ENCODE assay signal across 9 cellular contexts in genomic region chr17:41689497-41690299, GRCh38. TPM values are rescaled to one million over a fixed set of nuclear protein-coding genes. Genes with fewer than 3 reads are reported as not detected.
DNase-seq lines count a peak whose midpoint lies in the region; ATAC-seq, FAIRE-seq and TF ChIP-seq lines count a peak whose summit lies in the region.
"Had no signal": no experiment of that assay in that cellular context is flagged by ENCODE, and none has a peak within 500 bp of the region (broad histone marks: within the 10 kb centered on the region; RNA-seq: fewer than 3 reads in every experiment).

No MANE protein-coding gene starts in this region.

- peaks cover 0 to 7% (median 4%) of the 10 kb centered on the region in 7 donors for H3K9me3 Mint-ChIP-seq in CD14-positive monocyte

- TF ChIP-seq RAD21 in HCT116 (IDR thresholded peaks at IDR 0.05; ENCODE audit: low read depth) (no peak), GM12878 (IDR thresholded peaks at IDR 0.05; ENCODE audit: insufficient read depth, low read depth, low read length) (no peak)

- H3K4me3 ChIP-seq in HCT116 (replicated peaks in 1 of 2; ENCODE audit: low read depth in 1 of 2, low read length in 2 of 2) = peak overlapping the region; percentile 72 to 93
- H3K4me3 ChIP-seq in GM12878 = peak overlapping the region; percentile 87
- H3K4me3 ChIP-seq in keratinocyte (ENCODE audit: control insufficient read depth in 2 of 3, extremely low read depth in 1 of 3, insufficient read depth in 2 of 3, low read depth in 1 of 3, low read length in 3 of 3) = peak overlapping the region; percentile 67 to 99 (median 77)

- intact Hi-C loops in CD14-positive monocyte (cut with micrococcal nuclease) = no loop called here
- intact Hi-C loops in HCT116 (cut with micrococcal nuclease) = no loop called here
- intact Hi-C loops in GM12878 (cut with micrococcal nuclease; ENCODE audit: unreplicated experiment) = loop anchor here (2.0 kb wide), 1 partner anchor 23 kb away; no protein-coding TSS in a partner anchor

- H3K27me3 ChIP-seq in HCT116 (ENCODE audit: insufficient read depth, low read length) = no peaks in the 10 kb centered on the region
- H3K27me3 ChIP-seq in GM12878 (replicated peaks in 1 of 2; ENCODE audit: control insufficient read depth in 2 of 2, insufficient read depth in 2 of 2, low read length in 1 of 2) = no peaks in the 10 kb centered on the region
- H3K27me3 ChIP-seq in keratinocyte (ENCODE audit: control insufficient read depth, extremely low read depth, insufficient read depth, low read length) = no peaks in the 10 kb centered on the region

- H3K36me3 ChIP-seq in HCT116 (ENCODE audit: control insufficient read depth in 1 of 2, insufficient read depth in 2 of 2, low read length in 2 of 2) = peaks cover 30 to 41% of the 10 kb centered on the region in 2 experiments
- peaks cover 19 to 35% of the 10 kb centered on the region in 2 experiments for H3K36me3 ChIP-seq in GM12878 (ENCODE audit: control insufficient read depth in 2 of 2, insufficient read depth in 2 of 2, low read length in 1 of 2)
- H3K36me3 ChIP-seq in keratinocyte (ENCODE audit: control insufficient read depth in 2 of 2, extremely low read depth in 1 of 2, insufficient read depth in 2 of 2, low read length in 2 of 2) = peaks cover 24 to 29% of the 10 kb centered on the region in 2 experiments

- peak overlapping the region; percentile 85 for H3K4me2 ChIP-seq in HCT116 (ENCODE audit: low read length)
- H3K4me2 ChIP-seq in GM12878 (ENCODE audit: control insufficient read depth, insufficient read depth) = peak overlapping the region; percentile 90
- H3K4me2 ChIP-seq in keratinocyte (ENCODE audit: control insufficient read depth, extremely low read depth, insufficient read depth, low read depth, low read length) = peak overlapping the region; percentile 94

- peaks cover 2 to 18% (median 2%) of the 10 kb centered on the region in 3 donors for H3K27me3 Mint-ChIP-seq in CD14-positive monocyte (ENCODE audit: low read depth in 3 of 3)

- H3K9me1 ChIP-seq in keratinocyte (ENCODE audit: control insufficient read depth, extremely low read depth, insufficient read depth, low read length) = no peaks in the 10 kb centered on the region

- SMC1A ChIA-PET in GM12878 (lab: Charles Lee; ENCODE audit: uncharacterized antibody, unreplicated experiment) = interaction anchor here (3.3 to 5.7 kb wide), 3 partner anchors 11 to 24 kb away, joined by 27 to 122 read pairs (median 76); no protein-coding TSS in a partner anchor

- TSS peak; percentile 56 for BruUV-seq in HCT116 (replicated peaks; lab: Mats Ljungman, UMichigan)
- BruUV-seq in GM12878 (replicated peaks; lab: Mats Ljungman, UMichigan) = no TSS peak

- H3K79me2 ChIP-seq in HCT116 (ENCODE audit: insufficient read depth, low read length) = peaks cover 28% of the 10 kb centered on the region
- peaks cover 28% of the 10 kb centered on the region for H3K79me2 ChIP-seq in GM12878 (ENCODE audit: control insufficient read depth, insufficient read depth, low read length)
- H3K79me2 ChIP-seq in keratinocyte (ENCODE audit: control insufficient read depth, insufficient read depth, low read length) = peaks cover 20% of the 10 kb centered on the region

- H3K9me3 ChIP-seq in HCT116 (ENCODE audit: control insufficient read depth in 1 of 2, insufficient read depth in 1 of 2, low read depth in 1 of 2, low read length in 2 of 2) = no peaks in the 10 kb centered on the region
- no peaks in the 10 kb centered on the region; the same call in 2 of the 3 replicates for H3K9me3 ChIP-seq in GM12878 (replicated peaks; ENCODE audit: control insufficient read depth, insufficient read depth, low read length)
- H3K9me3 ChIP-seq in keratinocyte (ENCODE audit: control insufficient read depth, low read depth, low read length) = no peaks in the 10 kb centered on the region

- peak overlapping the region; percentile 93 for H3K4me3 Mint-ChIP-seq in CD14-positive monocyte

- H3K9ac ChIP-seq in HCT116 (ENCODE audit: low read length) (peak overlapping the region; percentile 99), GM12878 (ENCODE audit: control insufficient read depth, insufficient read depth, low read length) (peak overlapping the region; percentile 100), keratinocyte (ENCODE audit: control insufficient read depth, extremely low read depth, insufficient read depth, low read length) (peak overlapping the region; percentile 99)

- DNase-seq in CD14-positive monocyte (ENCODE audit: low spot score) (no peak), HCT116 (ENCODE audit: low read depth, low spot score) (no peak), RPMI8226 (peak; percentile 76), GM12878 (ENCODE audit: low read depth, low spot score) (no peak), keratinocyte (ENCODE audit: low read depth, low spot score) (no peak), iPS-NIHi7 (ENCODE audit: extremely low spot score) (no peak)
- DNase-seq in stimulated activated CD4-positive, alpha-beta T cell treated with anti-CD3 and anti-CD28 coated beads, Interleukin-1b, Interleukin-23, amount 100 ng/mL, for 48 hours = peak; percentile 47

- peaks cover 45 to 57% of the 10 kb centered on the region in 2 donors for H3K36me3 Mint-ChIP-seq in CD14-positive monocyte

- under 1% methylated on average over 27 of the region's 27 CpGs for WGBS in GM12878 (ENCODE audit: insufficient coverage, insufficient replicate concordance, low lambda C conversion rate, missing lambda C conversion rate)

- H2AFZ ChIP-seq in HCT116 (ENCODE audit: low read depth, low read length, poor library complexity, severe bottlenecking) = no peak overlapping the region
- no peak overlapping the region for H2AFZ ChIP-seq in GM12878 (ENCODE audit: control insufficient read depth, low read depth, low read length)
- H2AFZ ChIP-seq in keratinocyte (ENCODE audit: control insufficient read depth, low read length) = no peak overlapping the region

- RAD21 ChIA-PET in HCT116 (lab: Charles Lee; ENCODE audit: low non-redundant PET in 1 of 2, low total read pairs in 2 of 2, uncharacterized antibody in 2 of 2, unreplicated experiment in 2 of 2) = interaction anchor here in 1 of 2 experiments (0.5 kb wide), 1 partner anchor 10 kb away, joined by 3 read pairs; no protein-coding TSS in a partner anchor
- RAD21 ChIA-PET in GM12878 (lab: Charles Lee; ENCODE audit: unreplicated experiment) = interaction anchor here (0.7 to 5.7 kb wide), 8 partner anchors 11 to 1128 kb away, joined by 3 to 117 read pairs (median 4); partner anchors contain the start of gene KLHL11

- no peak for TF ChIP-seq EP300 in GM12878 (IDR thresholded peaks at IDR 0.05; ENCODE audit: borderline replicate concordance in 1 of 2, control insufficient read depth in 1 of 2, low read depth in 2 of 2, low read length in 2 of 2)

- H4K20me1 ChIP-seq in HCT116 (ENCODE audit: insufficient read depth) (peaks cover 21% of the 10 kb centered on the region), GM12878 (ENCODE audit: control insufficient read depth, insufficient read depth) (peaks cover 18% of the 10 kb centered on the region), keratinocyte (ENCODE audit: control insufficient read depth, extremely low read depth, insufficient read depth, low read length) (peaks cover 26% of the 10 kb centered on the region)

- ATAC-seq in HCT116 (no peak), GM12878 (no peak), HG02884 (IDR thresholded peaks at IDR 0.05; ENCODE audit: unreplicated experiment) (no peak)

- H3K27ac ChIP-seq in HCT116 (ENCODE audit: low read depth, low read length) (peak overlapping the region; percentile 97), GM12878 (ENCODE audit: control insufficient read depth, insufficient read depth) (peak overlapping the region; percentile 100), keratinocyte (ENCODE audit: control insufficient read depth, insufficient read depth, low read length) (peak overlapping the region; percentile 98)

- POLR2A ChIA-PET in HCT116 (lab: Charles Lee) = interaction anchor here (0.6 to 4.1 kb wide), 32 partner anchors 11 to 1086 kb away, joined by 3 to 112 read pairs (median 5); partner anchors contain the start of genes JUP, KRT19 and P3H4
- POLR2A ChIA-PET in GM12878 (lab: Charles Lee) = interaction anchor here (0.7 to 4.8 kb wide), 6 partner anchors 12 to 871 kb away, joined by 3 to 177 read pairs (median 3); partner anchors contain the start of genes JUP and ODAD4

- FAIRE-seq in GM12878 (lab: Jason Lieb, UNC) (no peak), keratinocyte (lab: Jason Lieb, UNC) (no peak)

- H3K9me2 ChIP-seq in HCT116 (ENCODE audit: insufficient read depth) = no peaks in the 10 kb centered on the region

- TF ChIP-seq CTCF in CD14-positive monocyte (IDR thresholded peaks at IDR 0.05) (peak; percentile 86), HCT116 (IDR thresholded peaks at IDR 0.05 in 2 of 3, conservative IDR thresholded peaks at IDR 0.05 in 1 of 3; ENCODE audit: borderline replicate concordance in 1 of 3, insufficient read depth in 1 of 3, low read depth in 2 of 3, low read length in 2 of 3) (peak; percentile 20 to 77 (median 58); a peak in 5 of 6 replicates), GM12878 (IDR thresholded peaks at IDR 0.05 in 2 of 3, conservative IDR thresholded peaks at IDR 0.05 in 1 of 3; ENCODE audit: control insufficient read depth in 2 of 3, extremely low read depth in 1 of 3, insufficient read depth in 1 of 3, low read depth in 3 of 3, low read length in 3 of 3) (peak; percentile 34 to 69 (median 55)), keratinocyte (optimal IDR thresholded peaks at IDR 0.05 in 1 of 3, IDR thresholded peaks at IDR 0.05 in 1 of 3, conservative IDR thresholded peaks at IDR 0.05 in 1 of 3; ENCODE audit: extremely low read depth in 1 of 3, insufficient read depth in 2 of 3, low read length in 3 of 3) (peak; percentile 61 to 67 (median 62))

- dilution Hi-C loops in keratinocyte (cut with MboI; ENCODE audit: extremely low pct_ligation_motif_present, low sequenced_read_pairs) = no loop called here

- H3K4me1 Mint-ChIP-seq in CD14-positive monocyte = peaks cover 32% of the 10 kb centered on the region

- CTCF ChIA-PET in HCT116 (lab: Charles Lee) = interaction anchor here (0.6 to 2.4 kb wide), 7 partner anchors 11 to 1614 kb away, joined by 3 to 23 read pairs (median 3); partner anchors contain the start of gene JUP
- CTCF ChIA-PET in GM12878 (lab: Yijun Ruan, JAX) = interaction anchor here (0.7 to 10.4 kb wide), 16 partner anchors 9 to 1070 kb away, joined by 3 to 265 read pairs (median 3); partner anchors contain the start of gene P3H4

- no peak for TF ChIP-seq POLR2A in HCT116 (IDR thresholded peaks at IDR 0.05; ENCODE audit: borderline replicate concordance, extremely low read depth, insufficient read depth, insufficient read length)
- TF ChIP-seq POLR2A in GM12878 (IDR thresholded peaks at IDR 0.05; ENCODE audit: low read depth, low read length) = no peak

- in situ Hi-C loops in GM12878 (cut with MboI) = loop anchor here (25.0 kb wide), 2 partner anchors 1523 to 1673 kb away; partner anchors contain the start of gene TMEM106A

- H3K27ac Mint-ChIP-seq in CD14-positive monocyte = peak overlapping the region; percentile 99 to 100 (median 99)

- peaks cover 10 to 17% of the 10 kb centered on the region in 2 experiments for H3K4me1 ChIP-seq in HCT116 (ENCODE audit: control insufficient read depth in 1 of 2, insufficient read depth in 2 of 2, low read length in 2 of 2)
- peaks cover 11% of the 10 kb centered on the region for H3K4me1 ChIP-seq in GM12878 (ENCODE audit: control insufficient read depth, insufficient read depth, low read length)
- peaks cover 6% of the 10 kb centered on the region for H3K4me1 ChIP-seq in keratinocyte (ENCODE audit: control insufficient read depth, extremely low read depth, insufficient read depth, low read length)

RNA-seq across cellular contexts. Expression of gene EIF1, which starts 1.0 kb away (rescaled TPM):
- polyA plus RNA-seq in CD14-positive monocyte = 1,000 to 10,000 TPM; 1,176 to 1,536 TPM
- 1,082 TPM for total RNA-seq in HCT116 (2021; ENCODE audit: unreplicated experiment)
- 1,232 and 1,393 TPM in 2 replicates for polyA plus RNA-seq in HCT116 (2012)
- 163 and 168 TPM in 2 replicates for total RNA-seq in GM12878 (2013; cell fraction: nucleolus; rRNA removed)
- 51.0 and 52.6 TPM in 2 replicates for total RNA-seq in GM12878 (2014; rRNA removed)
- 39.4 and 46.7 TPM in 2 replicates for total RNA-seq in GM12878 (2014; rRNA removed; fragmentation: Illumina TruSeq; extraction: Trizol)
- total RNA-seq in GM12878 (2021) = 594 and 609 TPM in 2 replicates
- 318 TPM for polyA plus RNA-seq in GM12878 (2011; ENCODE audit: low read depth)
- 367 TPM in 2 replicates for polyA plus RNA-seq in GM12878 (2011; rRNA removed)
- 104 and 156 TPM in 2 replicates for polyA plus RNA-seq in GM12878 (2011; cell fraction: cytosol; rRNA removed)
- polyA plus RNA-seq in GM12878 (2011; cell fraction: nucleus; rRNA removed) = 149 and 225 TPM in 2 replicates
- 834 and 1,158 TPM in 2 replicates for polyA plus RNA-seq in GM12878 (2012)
- 325 and 382 TPM in 2 replicates for polyA plus RNA-seq in GM12878 (2014; fragmentation: Illumina TruSeq; extraction: Trizol)
- polyA plus RNA-seq in GM12878 (2014; fragmentation: Nextera tagmentation; extraction: Ambion mirVana) = 100 to 1,000 TPM; 670 to 687 TPM
- polyA plus RNA-seq in GM12878 (2014; rRNA removed) = 144 and 168 TPM in 2 replicates
- polyA plus RNA-seq in GM12878 (2016; fragmentation: Nextera tagmentation; extraction: Ambion mirVana) = 100 to 1,000 TPM; 776 to 815 TPM
- 85.1 and 108 TPM in 2 replicates for polyA minus RNA-seq in GM12878 (2011; rRNA and poly(A)+ RNA removed)
- 86.3 and 100 TPM in 2 replicates for polyA minus RNA-seq in GM12878 (2011; cell fraction: cytosol; rRNA and poly(A)+ RNA removed)
- polyA minus RNA-seq in GM12878 (2011; cell fraction: nucleus; rRNA and poly(A)+ RNA removed) = 136 and 167 TPM in 2 replicates
- polyA plus RNA-seq in keratinocyte = 236 to 308 TPM (median 272 TPM) in 3 replicates
- 1,255 TPM for polyA plus RNA-seq in keratinocyte (2011; ENCODE audit: low read depth)
- 367 and 580 TPM in 2 replicates for polyA plus RNA-seq in keratinocyte (2011; cell fraction: cytosol; rRNA removed)
- polyA plus RNA-seq in keratinocyte (2011; cell fraction: nucleus; rRNA removed) = 378 and 447 TPM in 2 replicates
- polyA plus RNA-seq in keratinocyte (2012; ENCODE audit: low replicate concordance) = 695 and 2,008 TPM in 2 replicates
- polyA minus RNA-seq in keratinocyte = 71.7 to 141 TPM (median 108 TPM) in 3 replicates
- polyA minus RNA-seq in keratinocyte (2011; cell fraction: cytosol; rRNA and poly(A)+ RNA removed) = 100 TPM
- polyA minus RNA-seq in keratinocyte (2011; cell fraction: nucleus; rRNA and poly(A)+ RNA removed) = 71.1 and 103 TPM in 2 replicates

RNA-seq across cellular contexts. Expression of gene GAST, which starts 22.4 kb away (rescaled TPM):
- polyA plus RNA-seq in CD14-positive monocyte (not detected), GM12878 (2011; rRNA removed) (not detected in 2 replicates), GM12878 (2014; fragmentation: Illumina TruSeq; extraction: Trizol) (not detected in 2 replicates), GM12878 (2014; fragmentation: Nextera tagmentation; extraction: Ambion mirVana) (not detected), GM12878 (2014; rRNA removed) (not detected in 2 replicates), GM12878 (2016; fragmentation: Nextera tagmentation; extraction: Ambion mirVana) (not detected), keratinocyte (0.40 to 4.8 TPM (median 0.87 TPM) in 3 replicates)
- total RNA-seq in HCT116 (2021; ENCODE audit: unreplicated experiment) (not detected), GM12878 (2014; rRNA removed) (not detected in 2 replicates), GM12878 (2014; rRNA removed; fragmentation: Illumina TruSeq; extraction: Trizol) (not detected in 2 replicates), GM12878 (2021) (not detected in 2 replicates)
- polyA plus RNA-seq in HCT116 (2012) = 0.21 TPM in 1 of 2 replicates, not detected in the other
- not detected in 2 replicates for total RNA-seq in GM12878 (2013; cell fraction: nucleolus; rRNA removed)
- polyA plus RNA-seq in GM12878 (2011; ENCODE audit: low read depth) = not detected
- polyA plus RNA-seq in GM12878 (2011; cell fraction: cytosol; rRNA removed) = not detected in 2 replicates
- not detected in 2 replicates for polyA plus RNA-seq in GM12878 (2011; cell fraction: nucleus; rRNA removed)
- polyA plus RNA-seq in GM12878 (2012) = not detected in 2 replicates
- polyA minus RNA-seq in GM12878 (2011; rRNA and poly(A)+ RNA removed) = not detected in 2 replicates
- not detected in 2 replicates for polyA minus RNA-seq in GM12878 (2011; cell fraction: cytosol; rRNA and poly(A)+ RNA removed)
- not detected in 2 replicates for polyA minus RNA-seq in GM12878 (2011; cell fraction: nucleus; rRNA and poly(A)+ RNA removed)
- polyA plus RNA-seq in keratinocyte (2011; ENCODE audit: low read depth) = 4.0 TPM
- polyA plus RNA-seq in keratinocyte (2011; cell fraction: cytosol; rRNA removed) = 2.4 and 3.9 TPM in 2 replicates
- 1.4 and 2.1 TPM in 2 replicates for polyA plus RNA-seq in keratinocyte (2011; cell fraction: nucleus; rRNA removed)
- 2.0 and 15.0 TPM in 2 replicates for polyA plus RNA-seq in keratinocyte (2012; ENCODE audit: low replicate concordance)
- 0.76 TPM in 1 of 3 replicates, not detected in the others for polyA minus RNA-seq in keratinocyte
- polyA minus RNA-seq in keratinocyte (2011; cell fraction: cytosol; rRNA and poly(A)+ RNA removed) = not detected
- polyA minus RNA-seq in keratinocyte (2011; cell fraction: nucleus; rRNA and poly(A)+ RNA removed) = not detected in 2 replicates
- total RNA-seq: T-helper 1 cell treated with Interleukin-12 subunit alpha and Interleukin-12 subunit beta and Interleukin-4 antibody, amounts not matched to agents 30 ng/mL and 1 ng/mL, for 36 hours had no signal

RNA-seq across cellular contexts. Expression of gene HAP1, which starts 44.7 kb away (rescaled TPM):
- polyA plus RNA-seq in CD14-positive monocyte (not detected), GM12878 (2011; rRNA removed) (not detected in 2 replicates), GM12878 (2014; fragmentation: Illumina TruSeq; extraction: Trizol) (not detected in 2 replicates), GM12878 (2014; fragmentation: Nextera tagmentation; extraction: Ambion mirVana) (not detected), GM12878 (2014; rRNA removed) (not detected in 2 replicates), GM12878 (2016; fragmentation: Nextera tagmentation; extraction: Ambion mirVana) (not detected), keratinocyte (0.95 to 2.3 TPM (median 1.6 TPM) in 3 replicates)
- total RNA-seq in HCT116 (2021; ENCODE audit: unreplicated experiment) (3.4 TPM), GM12878 (2014; rRNA removed) (not detected in 2 replicates), GM12878 (2014; rRNA removed; fragmentation: Illumina TruSeq; extraction: Trizol) (not detected in 2 replicates), GM12878 (2021) (not detected in 2 replicates)
- 2.1 and 3.8 TPM in 2 replicates for polyA plus RNA-seq in HCT116 (2012)
- not detected in 2 replicates for total RNA-seq in GM12878 (2013; cell fraction: nucleolus; rRNA removed)
- not detected for polyA plus RNA-seq in GM12878 (2011; ENCODE audit: low read depth)
- not detected in 2 replicates for polyA plus RNA-seq in GM12878 (2011; cell fraction: cytosol; rRNA removed)
- 0.03 and 0.04 TPM in 2 replicates for polyA plus RNA-seq in GM12878 (2011; cell fraction: nucleus; rRNA removed)
- 0.11 TPM in 1 of 2 replicates, not detected in the other for polyA plus RNA-seq in GM12878 (2012)
- polyA minus RNA-seq in GM12878 (2011; rRNA and poly(A)+ RNA removed) = 0.07 TPM in 1 of 2 replicates, not detected in the other
- not detected in 2 replicates for polyA minus RNA-seq in GM12878 (2011; cell fraction: cytosol; rRNA and poly(A)+ RNA removed)
- polyA minus RNA-seq in GM12878 (2011; cell fraction: nucleus; rRNA and poly(A)+ RNA removed) = not detected in 2 replicates
- 5.9 TPM for polyA plus RNA-seq in keratinocyte (2011; ENCODE audit: low read depth)
- 0.95 and 1.3 TPM in 2 replicates for polyA plus RNA-seq in keratinocyte (2011; cell fraction: cytosol; rRNA removed)
- 11.3 and 11.7 TPM in 2 replicates for polyA plus RNA-seq in keratinocyte (2011; cell fraction: nucleus; rRNA removed)
- 1.2 and 8.8 TPM in 2 replicates for polyA plus RNA-seq in keratinocyte (2012; ENCODE audit: low replicate concordance)
- polyA minus RNA-seq in keratinocyte = 0.66 to 1.2 TPM (median 0.80 TPM) in 3 replicates
- not detected for polyA minus RNA-seq in keratinocyte (2011; cell fraction: cytosol; rRNA and poly(A)+ RNA removed)
- 1.3 and 1.8 TPM in 2 replicates for polyA minus RNA-seq in keratinocyte (2011; cell fraction: nucleus; rRNA and poly(A)+ RNA removed)

Comparison
In these comparisons a context has a peak if more than half of its experiments do, and no peak if none do; other contexts are left out.
1. DNase-seq: peak in RPMI8226 (single experiment) and stimulated activated CD4-positive, alpha-beta T cell treated with anti-CD3 and anti-CD28 coated beads, Interleukin-1b, Interleukin-23, amount 100 ng/mL, for 48 hours (single experiment); none in CD14-positive monocyte (single experiment), HCT116 (single experiment), GM12878 (single experiment), keratinocyte (single experiment) and iPS-NIHi7 (single experiment).
2. Peak in every context shown above with its lines, with median percentiles within 50 percentile points of each other: CTCF ChIP-seq, H3K27ac ChIP-seq, H3K4me2 ChIP-seq, H3K4me3 ChIP-seq and H3K9ac ChIP-seq.